Comparison of ENCODE assay signal across 9 cellular contexts in genomic region chrX:13721819-13722527, GRCh38. TPM values are rescaled to one million over a fixed set of nuclear protein-coding genes. Genes with fewer than 3 reads are reported as not detected.
DNase-seq lines count a peak whose midpoint lies in the region; ATAC-seq and TF ChIP-seq lines count a peak whose summit lies in the region.
"Had no signal": no experiment of that assay in that cellular context is flagged by ENCODE, and none has a peak within 500 bp of the region (broad histone marks: within the 10 kb centered on the region; RNA-seq: fewer than 3 reads in every experiment).

No MANE protein-coding gene starts in this region.

- intact Hi-C loops in left ventricle myocardium inferior (cut with micrococcal nuclease) (no loop called here), Right ventricle myocardium inferior (cut with DNase I) (no loop called here), vagina (cut with DNase I) (no loop called here)

- H3K4me3 ChIP-seq in left ventricle myocardium inferior (no peak overlapping the region), vagina (no peak overlapping the region)

- no peak for ATAC-seq in Right ventricle myocardium inferior
- ATAC-seq in GM21528 (IDR thresholded peaks at IDR 0.05; ENCODE audit: low FRiP score, unreplicated experiment): no peak

- peaks cover 0 to 5% (median 0%) of the 10 kb centered on the region in 6 donors for H3K9me3 Mint-ChIP-seq in immature natural killer cell

- TF ChIP-seq CTCF in left ventricle myocardium inferior (IDR thresholded peaks at IDR 0.05; ENCODE audit: borderline replicate concordance): no peak
- no peak for TF ChIP-seq CTCF in vagina (IDR thresholded peaks at IDR 0.05)

- H3K4me1 Mint-ChIP-seq in immature natural killer cell: peaks cover 89 to 94% of the 10 kb centered on the region in 2 donors

- H3K36me3 Mint-ChIP-seq in immature natural killer cell: peaks cover 15 to 40% (median 27%) of the 10 kb centered on the region in 3 donors

- peaks cover 4 to 11% (median 8%) of the 10 kb centered on the region in 3 donors for H3K27me3 Mint-ChIP-seq in immature natural killer cell (ENCODE audit: low read depth in 3 of 3)

- DNase-seq in left ventricle myocardium inferior: no peak
- no peak for DNase-seq in Right ventricle myocardium inferior (ENCODE audit: missing footprints)
- DNase-seq in UCSD-AML1 (lab: John Stamatoyannopoulos, UW; ENCODE audit: unreplicated experiment): peak; percentile 21
- DNase-seq in immature natural killer cell: no peak
- DNase-seq in vagina (ENCODE audit: extremely low spot score in 2 of 2): no peak
- DNase-seq in middle frontal gyrus (ENCODE audit: extremely low spot score, low spot score): no peak
- DNase-seq in GOT3 (lab: John Stamatoyannopoulos, UW): no peak
- DNase-seq: activated CD4-positive, alpha-beta T cell treated with anti-CD3 and anti-CD28 coated beads for 4 hours had no signal

- TF ChIP-seq POLR2A in vagina (IDR thresholded peaks at IDR 0.05): no peak

- H3K27ac ChIP-seq in left ventricle myocardium inferior (replicated peaks): peak overlapping the region; percentile 19
- peak overlapping the region; percentile 59 for H3K27ac ChIP-seq in vagina

- H3K4me1 ChIP-seq in left ventricle myocardium inferior: peaks cover 22% of the 10 kb centered on the region
- peaks cover 18% of the 10 kb centered on the region for H3K4me1 ChIP-seq in vagina

- peak overlapping the region; percentile 75 to 98 (median 96) for H3K27ac Mint-ChIP-seq in immature natural killer cell

- H3K9me3 ChIP-seq in left ventricle myocardium inferior (replicated peaks) (no peaks in the 10 kb centered on the region), vagina (no peaks in the 10 kb centered on the region)

- peak overlapping the region in 3 of 5 donors; percentile 16 to 44 (median 23) for H3K4me3 Mint-ChIP-seq in immature natural killer cell

- H3K36me3 ChIP-seq in left ventricle myocardium inferior (no peaks in the 10 kb centered on the region), vagina (peaks cover 0 to 4% of the 10 kb centered on the region in 2 donors)

- no peaks in the 10 kb centered on the region for H3K27me3 ChIP-seq in left ventricle myocardium inferior (ENCODE audit: low read depth)
- no peaks in the 10 kb centered on the region for H3K27me3 ChIP-seq in vagina

RNA-seq across cellular contexts. Expression of gene TRAPPC2, which starts 12.4 kb away (rescaled TPM):
- 7.2 TPM for total RNA-seq in left ventricle myocardium inferior
- total RNA-seq in Right ventricle myocardium inferior: 7.1 TPM
- 10 to 100 TPM; 48.8 to 60.1 (median 55.4) TPM for polyA plus RNA-seq in immature natural killer cell
- total RNA-seq in vagina: 14.2 TPM

RNA-seq across cellular contexts. Expression of gene OFD1, which starts 12.6 kb away (rescaled TPM):
- 10.6 TPM for total RNA-seq in left ventricle myocardium inferior
- 7.1 TPM for total RNA-seq in Right ventricle myocardium inferior
- 10 to 100 TPM in 2 of 3 donors, 1 to 10 TPM in 1; 7.5 to 42.1 (median 22.6) TPM for polyA plus RNA-seq in immature natural killer cell
- total RNA-seq in vagina: 49.1 TPM

RNA-seq across cellular contexts. Expression of gene RAB9A, which starts 33.0 kb away (rescaled TPM):
- 22.2 TPM for total RNA-seq in left ventricle myocardium inferior
- total RNA-seq in Right ventricle myocardium inferior: 20.7 TPM
- polyA plus RNA-seq in immature natural killer cell: 10 to 100 TPM; 45.8 to 70.2 (median 48.0) TPM
- total RNA-seq in vagina: 15.0 TPM
